In the genomic region with DNA sequence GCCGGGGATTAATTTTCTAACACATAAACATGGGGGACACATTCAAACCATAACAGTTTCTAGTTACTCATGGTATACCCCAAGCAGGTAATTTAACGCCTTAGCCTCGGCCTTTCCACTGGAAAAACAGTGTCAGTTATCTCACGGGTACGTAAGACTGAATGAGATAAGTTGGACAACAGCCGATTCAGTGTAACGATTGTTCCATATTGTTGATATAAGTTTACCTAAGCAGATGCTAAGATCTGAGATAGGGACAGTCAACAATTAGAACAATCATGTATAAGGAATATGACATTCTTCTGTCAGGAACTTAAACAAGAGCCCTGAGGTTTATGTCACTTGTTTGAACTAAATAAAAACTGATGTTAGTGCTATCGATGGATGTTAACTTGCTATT, we compare ENCODE assay signal across 12 cellular contexts.
DNase-seq lines count a peak whose midpoint lies in the region; ATAC-seq, FAIRE-seq and TF ChIP-seq lines count a peak whose summit lies in the region.
"Had no signal": no experiment of that assay in that cellular context is flagged by ENCODE, and none has a peak within 500 bp of the region (broad histone marks: within the 10 kb centered on the region; RNA-seq: fewer than 3 reads in every experiment).

No MANE protein-coding gene starts in this region.

- peaks cover 2% of the 10 kb centered on the region for H3K9me1 ChIP-seq in keratinocyte (ENCODE audit: control insufficient read depth, extremely low read depth, insufficient read depth, low read length)

- no peak overlapping the region for H2AFZ ChIP-seq in keratinocyte (ENCODE audit: control insufficient read depth, low read length)

- H3K79me2 ChIP-seq in keratinocyte (ENCODE audit: control insufficient read depth, insufficient read depth, low read length), result no peaks in the 10 kb centered on the region

- no peaks in the 10 kb centered on the region for H3K9me3 Mint-ChIP-seq in Calu3 (ENCODE audit: low read depth, unreplicated experiment)
- no peaks in the 10 kb centered on the region for H3K9me3 Mint-ChIP-seq in activated CD4-positive, alpha-beta memory T cell treated with anti-CD3 and anti-CD28 coated beads for 36 hours
- H3K9me3 Mint-ChIP-seq: activated CD4-positive, alpha-beta memory T cell treated with anti-CD3 and anti-CD28 coated beads, Interleukin-2, amount 10 ng/mL, durations not matched to agents 7 days and 5 days; activated naive CD8-positive, alpha-beta T cell treated with anti-CD3 and anti-CD28 coated beads, Interleukin-2, amount 10 ng/mL, durations not matched to agents 7 days and 5 days; CD8-positive, alpha-beta T cell; T-cell had no signal

- peak; percentile 9 for FAIRE-seq in keratinocyte (lab: Jason Lieb, UNC)

- no peak for TF ChIP-seq CTCF in Calu3 (IDR thresholded peaks at IDR 0.05; ENCODE audit: unreplicated experiment)
- TF ChIP-seq CTCF in WERI-Rb-1 (IDR thresholded peaks at IDR 0.05; ENCODE audit: low read depth, low read length), result no peak
- TF ChIP-seq CTCF in keratinocyte (optimal IDR thresholded peaks at IDR 0.05 in 1 of 3, IDR thresholded peaks at IDR 0.05 in 1 of 3, conservative IDR thresholded peaks at IDR 0.05 in 1 of 3; ENCODE audit: extremely low read depth in 1 of 3, insufficient read depth in 2 of 3, low read length in 3 of 3), result no peak

- ATAC-seq in GM18511 (IDR thresholded peaks at IDR 0.05; ENCODE audit: unreplicated experiment), result no peak
- ATAC-seq: CD8-positive, alpha-beta T cell; T-cell had no signal

- H4K20me1 ChIP-seq in keratinocyte (ENCODE audit: control insufficient read depth, extremely low read depth, insufficient read depth, low read length), result peaks cover 3% of the 10 kb centered on the region

- H3K4me1 ChIP-seq in keratinocyte (ENCODE audit: control insufficient read depth, extremely low read depth, insufficient read depth, low read length) (peaks cover 37% of the 10 kb centered on the region), skeletal muscle satellite cell (ENCODE audit: control insufficient read depth, insufficient read depth, low read length) (peaks cover 55% of the 10 kb centered on the region)

- H3K4me3 ChIP-seq in WERI-Rb-1 (ENCODE audit: low read depth, low read length) (no peak overlapping the region), keratinocyte (ENCODE audit: control insufficient read depth in 2 of 3, extremely low read depth in 1 of 3, insufficient read depth in 2 of 3, low read depth in 1 of 3, low read length in 3 of 3) (no peak overlapping the region), skeletal muscle satellite cell (ENCODE audit: low read length) (no peak overlapping the region)

- H3K36me3 Mint-ChIP-seq in Calu3 (ENCODE audit: insufficient read depth, unreplicated experiment), result peaks cover 96% of the 10 kb centered on the region
- peaks cover 3% of the 10 kb centered on the region for H3K36me3 Mint-ChIP-seq in activated CD4-positive, alpha-beta memory T cell treated with anti-CD3 and anti-CD28 coated beads for 36 hours
- H3K36me3 Mint-ChIP-seq: activated naive CD8-positive, alpha-beta T cell treated with anti-CD3 and anti-CD28 coated beads, Interleukin-2, amount 10 ng/mL, durations not matched to agents 7 days and 5 days had no signal

- no peak for DNase-seq in Calu3
- DNase-seq in WERI-Rb-1, result no peak
- no peak for DNase-seq in keratinocyte (ENCODE audit: low read depth, low spot score)
- DNase-seq in activated CD4-positive, alpha-beta memory T cell treated with anti-CD3 and anti-CD28 coated beads for 36 hours, result no peak
- DNase-seq in AG20443 (ENCODE audit: low spot score), result no peak
- no peak for DNase-seq in C1 segment of cervical spinal cord (lab: John Stamatoyannopoulos, UW)
- DNase-seq: activated CD4-positive, alpha-beta memory T cell treated with anti-CD3 and anti-CD28 coated beads, Interleukin-2, amount 10 ng/mL, durations not matched to agents 7 days and 5 days; activated naive CD8-positive, alpha-beta T cell treated with anti-CD3 and anti-CD28 coated beads, Interleukin-2, amount 10 ng/mL, durations not matched to agents 7 days and 5 days; CD8-positive, alpha-beta T cell; T-cell had no signal

- H3K27ac Mint-ChIP-seq in Calu3 (ENCODE audit: unreplicated experiment), result peak overlapping the region; percentile 99
- no peak overlapping the region for H3K27ac Mint-ChIP-seq in activated CD4-positive, alpha-beta memory T cell treated with anti-CD3 and anti-CD28 coated beads for 36 hours
- H3K27ac Mint-ChIP-seq: activated CD4-positive, alpha-beta memory T cell treated with anti-CD3 and anti-CD28 coated beads, Interleukin-2, amount 10 ng/mL, durations not matched to agents 7 days and 5 days; CD8-positive, alpha-beta T cell; T-cell had no signal

- H3K27ac ChIP-seq in WERI-Rb-1 (0 out of 2 replicates have a peak overlapping the region, but pooled peaks have one; percentile 0), keratinocyte (ENCODE audit: control insufficient read depth, insufficient read depth, low read length) (peak overlapping the region; percentile 81)

- H3K27me3 ChIP-seq in WERI-Rb-1 (ENCODE audit: insufficient read depth, low read depth, severe bottlenecking) (no peaks in the 10 kb centered on the region), keratinocyte (ENCODE audit: control insufficient read depth, extremely low read depth, insufficient read depth, low read length) (no peaks in the 10 kb centered on the region), skeletal muscle satellite cell (ENCODE audit: control insufficient read depth, insufficient read depth, low read length) (no peaks in the 10 kb centered on the region)

- peaks cover 3% of the 10 kb centered on the region; the same call in 1 of the 2 replicates for H3K36me3 ChIP-seq in WERI-Rb-1
- H3K36me3 ChIP-seq in keratinocyte (ENCODE audit: control insufficient read depth in 2 of 2, extremely low read depth in 1 of 2, insufficient read depth in 2 of 2, low read length in 2 of 2), result peaks cover 13 to 26% of the 10 kb centered on the region in 2 experiments
- H3K36me3 ChIP-seq in skeletal muscle satellite cell (ENCODE audit: insufficient read depth, low read length), result peaks cover 49% of the 10 kb centered on the region

- H3K4me1 Mint-ChIP-seq in Calu3 (ENCODE audit: low read depth, unreplicated experiment), result peaks cover 79% of the 10 kb centered on the region
- H3K4me1 Mint-ChIP-seq in activated CD4-positive, alpha-beta memory T cell treated with anti-CD3 and anti-CD28 coated beads for 36 hours (ENCODE audit: low read depth), result peaks cover 17% of the 10 kb centered on the region

- dilution Hi-C loops in keratinocyte (cut with MboI; ENCODE audit: extremely low pct_ligation_motif_present, low sequenced_read_pairs), result no loop called here

- POLR2A ChIA-PET in activated CD4-positive, alpha-beta memory T cell treated with anti-CD3 and anti-CD28 coated beads for 36 hours (lab: Charles Lee), result no interaction called here

- no TSS peak for BruUV-seq in Calu3 (replicated peaks; lab: Mats Ljungman, UMichigan)

- no peaks in the 10 kb centered on the region for H3K27me3 Mint-ChIP-seq in Calu3 (ENCODE audit: unreplicated experiment)
- H3K27me3 Mint-ChIP-seq in activated CD4-positive, alpha-beta memory T cell treated with anti-CD3 and anti-CD28 coated beads for 36 hours, result no peaks in the 10 kb centered on the region
- H3K27me3 Mint-ChIP-seq: activated CD4-positive, alpha-beta memory T cell treated with anti-CD3 and anti-CD28 coated beads, Interleukin-2, amount 10 ng/mL, durations not matched to agents 7 days and 5 days; activated naive CD8-positive, alpha-beta T cell treated with anti-CD3 and anti-CD28 coated beads, Interleukin-2, amount 10 ng/mL, durations not matched to agents 7 days and 5 days; T-cell had no signal

- CTCF ChIA-PET in Calu3 (lab: Charles Lee), result interaction anchor here (0.7 to 1.7 kb wide), 2 partner anchors 15 to 24 kb away, joined by 3 to 7 read pairs; no protein-coding TSS in a partner anchor
- CTCF ChIA-PET in activated CD4-positive, alpha-beta memory T cell treated with anti-CD3 and anti-CD28 coated beads for 36 hours (lab: Charles Lee), result interaction anchor here (0.7 to 1.4 kb wide), 2 partner anchors 11 to 23 kb away, joined by 3 to 4 read pairs; no protein-coding TSS in a partner anchor

- H3K4me3 Mint-ChIP-seq in Calu3 (ENCODE audit: low read depth, unreplicated experiment), result peak overlapping the region; percentile 55
- H3K4me3 Mint-ChIP-seq in activated CD4-positive, alpha-beta memory T cell treated with anti-CD3 and anti-CD28 coated beads for 36 hours, result no peak overlapping the region
- H3K4me3 Mint-ChIP-seq: activated CD4-positive, alpha-beta memory T cell treated with anti-CD3 and anti-CD28 coated beads, Interleukin-2, amount 10 ng/mL, durations not matched to agents 7 days and 5 days; activated naive CD8-positive, alpha-beta T cell treated with anti-CD3 and anti-CD28 coated beads, Interleukin-2, amount 10 ng/mL, durations not matched to agents 7 days and 5 days; CD8-positive, alpha-beta T cell; T-cell had no signal

- H3K9ac ChIP-seq in keratinocyte (ENCODE audit: control insufficient read depth, extremely low read depth, insufficient read depth, low read length), result peak overlapping the region; percentile 28
- peak overlapping the region; percentile 52 for H3K9ac ChIP-seq in skeletal muscle satellite cell (ENCODE audit: low read depth, low read length)

- no peaks in the 10 kb centered on the region for H3K9me3 ChIP-seq in WERI-Rb-1 (ENCODE audit: severe bottlenecking)
- H3K9me3 ChIP-seq in keratinocyte (ENCODE audit: control insufficient read depth, low read depth, low read length), result no peaks in the 10 kb centered on the region
- no peaks in the 10 kb centered on the region for H3K9me3 ChIP-seq in skeletal muscle satellite cell (replicated peaks; ENCODE audit: low read length)

- H3K4me2 ChIP-seq in keratinocyte (ENCODE audit: control insufficient read depth, extremely low read depth, insufficient read depth, low read depth, low read length) (peak overlapping the region; percentile 83), skeletal muscle satellite cell (ENCODE audit: low read length) (peak overlapping the region; percentile 60)

- intact Hi-C loops in Calu3 (cut with micrococcal nuclease; ENCODE audit: unreplicated experiment), result no loop called here
- intact Hi-C loops in activated CD4-positive, alpha-beta memory T cell treated with anti-CD3 and anti-CD28 coated beads for 36 hours (cut with micrococcal nuclease), result no loop called here
